ENCODE assay signal across 3 cellular contexts in genomic region chr13:85132986-85133385, GRCh38.
"Had no signal": no experiment of that assay in that cellular context is flagged by ENCODE, and none has a peak within 500 bp of the region (broad histone marks: within the 10 kb centered on the region; RNA-seq: fewer than 3 reads in every experiment).

No MANE protein-coding gene starts in this region.

- H3K4me3 ChIP-seq: GM12878 had no signal

- DNase-seq: GDM1, GF-D8 had no signal
